Comparison of ENCODE assay signal across 8 cellular contexts in the genomic region with DNA sequence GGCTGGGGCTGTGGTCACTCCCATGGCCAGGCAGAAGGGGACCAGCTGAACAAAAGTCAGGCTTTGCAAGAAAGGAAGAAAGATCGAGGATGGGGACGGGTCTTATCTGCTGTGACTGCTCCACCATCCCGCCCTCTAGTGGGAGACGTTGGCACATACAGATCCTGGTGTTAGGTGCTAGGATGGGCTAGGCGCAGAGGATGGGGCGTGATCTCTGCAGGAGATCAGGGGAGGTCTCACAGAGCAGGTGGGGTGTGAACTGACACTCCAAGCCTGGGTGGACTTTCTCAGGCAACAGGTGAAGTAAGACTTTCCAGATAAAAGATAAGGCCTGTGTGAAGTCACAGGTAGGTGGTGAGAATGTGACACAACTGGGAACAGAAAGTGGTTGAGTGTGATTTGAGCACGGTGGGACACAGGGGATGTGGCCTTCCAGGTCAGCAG.
DNase-seq lines count a peak whose midpoint lies in the region; ATAC-seq, FAIRE-seq and TF ChIP-seq lines count a peak whose summit lies in the region.

No MANE protein-coding gene starts in this region.

- H3K4me1 ChIP-seq in liver (ENCODE audit: control insufficient read depth in 4 of 4, insufficient read depth in 4 of 4, low read length in 3 of 4): no peaks in the 10 kb centered on the region

- TF ChIP-seq RAD21 in liver (IDR thresholded peaks at IDR 0.05): peak in 1 of 2 donors; percentile 31

- ATAC-seq in activated naive CD8-positive, alpha-beta T cell treated with anti-CD3 and anti-CD28 coated beads, Interleukin-2, amount 10 ng/mL, durations not matched to agents 7 days and 5 days (ENCODE audit: low read depth): peak; percentile 66
- no peak for ATAC-seq in HG02623 (IDR thresholded peaks at IDR 0.05; ENCODE audit: unreplicated experiment)

- H3K4me3 Mint-ChIP-seq in activated naive CD8-positive, alpha-beta T cell treated with anti-CD3 and anti-CD28 coated beads, Interleukin-2, amount 10 ng/mL, durations not matched to agents 7 days and 5 days: no peak overlapping the region

- H3K36me3 Mint-ChIP-seq in activated naive CD8-positive, alpha-beta T cell treated with anti-CD3 and anti-CD28 coated beads, Interleukin-2, amount 10 ng/mL, durations not matched to agents 7 days and 5 days: no peaks in the 10 kb centered on the region

- H3K9me3 ChIP-seq in liver (ENCODE audit: control insufficient read depth in 4 of 4, low read length in 3 of 4): peaks cover 0 to 5% (median 2%) of the 10 kb centered on the region in 4 donors

- H3K4me3 ChIP-seq in liver (ENCODE audit: low read depth in 1 of 3, low read length in 3 of 3): no peak overlapping the region

- H3K27ac Mint-ChIP-seq in activated naive CD8-positive, alpha-beta T cell treated with anti-CD3 and anti-CD28 coated beads, Interleukin-2, amount 10 ng/mL, durations not matched to agents 7 days and 5 days: peak overlapping the region; percentile 14

- peaks cover 9% of the 10 kb centered on the region for H3K4me1 Mint-ChIP-seq in activated naive CD8-positive, alpha-beta T cell treated with anti-CD3 and anti-CD28 coated beads, Interleukin-2, amount 10 ng/mL, durations not matched to agents 7 days and 5 days

- TF ChIP-seq CTCF in liver (IDR thresholded peaks at IDR 0.05; ENCODE audit: low read depth, low read length, missing input control): peak; percentile 35

- H3K9ac ChIP-seq in liver (ENCODE audit: low read depth in 1 of 2, low read length in 2 of 2): no peak overlapping the region

- DNase-seq in EL: peak; percentile 31
- DNase-seq in NCI-H1105 treated with DMSO at 0.1 percent for 48 hours (lab: John Stamatoyannopoulos, UW): peak; percentile 22
- DNase-seq in activated naive CD8-positive, alpha-beta T cell treated with anti-CD3 and anti-CD28 coated beads, Interleukin-2, amount 10 ng/mL, durations not matched to agents 7 days and 5 days: peak; percentile 51
- DNase-seq in GM12891 (ENCODE audit: insufficient read length, low spot score): no peak
- no peak for DNase-seq in hippocampal formation (lab: John Stamatoyannopoulos, UW)
- no peak for DNase-seq in NOMO-1 treated with DMSO at 0.1 percent for 48 hours (lab: John Stamatoyannopoulos, UW; ENCODE audit: unreplicated experiment)

- H3K27me3 Mint-ChIP-seq in activated naive CD8-positive, alpha-beta T cell treated with anti-CD3 and anti-CD28 coated beads, Interleukin-2, amount 10 ng/mL, durations not matched to agents 7 days and 5 days: peaks cover 9% of the 10 kb centered on the region

- peaks cover 6% of the 10 kb centered on the region for H3K9me3 Mint-ChIP-seq in activated naive CD8-positive, alpha-beta T cell treated with anti-CD3 and anti-CD28 coated beads, Interleukin-2, amount 10 ng/mL, durations not matched to agents 7 days and 5 days

- POLR2A ChIA-PET in activated naive CD8-positive, alpha-beta T cell treated with anti-CD3 and anti-CD28 coated beads, Interleukin-2, amount 10 ng/mL, durations not matched to agents 7 days and 5 days (lab: Charles Lee): no interaction called here

- H3K27me3 ChIP-seq in liver (ENCODE audit: control insufficient read depth in 4 of 4, insufficient read depth in 4 of 4, low read length in 3 of 4): peaks cover 0 to 2% (median 0%) of the 10 kb centered on the region in 4 donors

- 17% methylated on average over 7 of the region's 7 CpGs for WGBS in liver

- H3K36me3 ChIP-seq in liver (ENCODE audit: control insufficient read depth in 4 of 4, insufficient read depth in 3 of 4, low read depth in 1 of 4, low read length in 3 of 4): no peaks in the 10 kb centered on the region

- H3K27ac ChIP-seq in liver (ENCODE audit: low read depth in 1 of 2, low read length in 2 of 2): no peak overlapping the region

- FAIRE-seq in GM12891 (lab: Jason Lieb, UNC): no peak

- no peak for TF ChIP-seq POLR2A in GM12891 (IDR thresholded peaks at IDR 0.05; ENCODE audit: low read depth, low read length)

TF ChIP-seq in liver, 16 proteins besides CTCF, POLR2A, EP300 and RAD21:
- TF ChIP-seq EGR1 (IDR thresholded peaks at IDR 0.05; ENCODE audit: low read depth in 2 of 2) (no peak), ATF3 (IDR thresholded peaks at IDR 0.05) (no peak)

TF ChIP-seq in GM12891, 5 proteins besides CTCF, POLR2A, EP300 and RAD21:
- TF ChIP-seq POLR2AphosphoS5 (IDR thresholded peaks at IDR 0.05; ENCODE audit: low read depth, low read length): no peak
- TF ChIP-seq TAF1 (IDR thresholded peaks at IDR 0.05; ENCODE audit: low read depth, low read length): no peak
- no peak for TF ChIP-seq SPI1 (IDR thresholded peaks at IDR 0.05; ENCODE audit: low read depth, low read length)
- no peak for TF ChIP-seq PAX5 (IDR thresholded peaks at IDR 0.05; ENCODE audit: insufficient read depth, low read length, severe bottlenecking)
- TF ChIP-seq POU2F2 (IDR thresholded peaks at IDR 0.05; ENCODE audit: low read depth, low read length): no peak

Comparison
In these comparisons a context has a peak if more than half of its experiments do, and no peak if none do; other contexts are left out.
1. DNase-seq: peak in EL (single experiment), NCI-H1105 treated with DMSO at 0.1 percent for 48 hours (single experiment) and activated naive CD8-positive, alpha-beta T cell treated with anti-CD3 and anti-CD28 coated beads, Interleukin-2, amount 10 ng/mL, durations not matched to agents 7 days and 5 days (single experiment); none in GM12891 (single experiment), hippocampal formation (0 of 2) and NOMO-1 treated with DMSO at 0.1 percent for 48 hours (single experiment).